ENCODE assay signal across 8 cellular contexts in genomic region chr18:11947214-11948119, GRCh38. TPM values are rescaled to one million over a fixed set of nuclear protein-coding genes. Genes with fewer than 3 reads are reported as not detected.
A peak's percentile ranks its signal among the peaks of the same experiment; 100 is the strongest.
DNase-seq lines count a peak whose midpoint lies in the region; ATAC-seq and TF ChIP-seq lines count a peak whose summit lies in the region.

No MANE protein-coding gene starts in this region.

- H3K4me1 Mint-ChIP-seq in activated B cell treated with CpG ODN at 0.5 μM for 24 hours, result peaks cover 13% of the 10 kb centered on the region

- no peaks in the 10 kb centered on the region for H3K27me3 Mint-ChIP-seq in activated B cell treated with CpG ODN at 0.5 μM for 24 hours

- 0 out of 2 replicates have a peak overlapping the region, but pooled peaks have one; percentile 14 for H3K56ac ChIP-seq in IMR-90 (ENCODE audit: extremely low read depth, insufficient read depth, low read length)

- intact Hi-C loops in IMR-90 (cut with micrococcal nuclease), result loop anchor here (1.0 to 10.0 kb wide), 3 partner anchors 34 to 327 kb away; partner anchors contain the start of genes CHMP1B and IMPA2
- intact Hi-C loops in activated B cell treated with CpG ODN at 0.5 μM for 24 hours (cut with micrococcal nuclease), result loop anchor here (1.0 to 2.0 kb wide), 3 partner anchors 34 to 65 kb away; partner anchors contain the start of genes IMPA2 and MPPE1

- peak overlapping the region; percentile 94 for H4K91ac ChIP-seq in IMR-90 (ENCODE audit: insufficient read depth, low read depth, low read length)

- peak overlapping the region; percentile 67 for H3K18ac ChIP-seq in IMR-90 (ENCODE audit: low read depth, low read length)

- no peak for TF ChIP-seq CTCF in IMR-90 (conservative IDR thresholded peaks at IDR 0.05; ENCODE audit: low read depth, low read length)
- TF ChIP-seq CTCF in activated B cell treated with CpG ODN at 0.5 μM for 24 hours (IDR thresholded peaks at IDR 0.05), result no peak
- TF ChIP-seq CTCF in cardiac fibroblast (IDR thresholded peaks at IDR 0.05; ENCODE audit: low read depth, low read length), result no peak

- H3K4me2 ChIP-seq in IMR-90 (ENCODE audit: low read depth, low read length), result peak overlapping the region; percentile 21

- no peaks in the 10 kb centered on the region for H3K9me3 ChIP-seq in IMR-90 (ENCODE audit: control insufficient read depth, insufficient read depth, low read length)

- H3K9me1 ChIP-seq in IMR-90 (ENCODE audit: insufficient read depth, low read length), result 0 out of 2 replicates have a peak, but pooled peaks cover 2% of the 10 kb centered on the region

- no peaks in the 10 kb centered on the region for H3K9me3 Mint-ChIP-seq in activated B cell treated with CpG ODN at 0.5 μM for 24 hours

- peaks cover 24% of the 10 kb centered on the region for H3K4me1 ChIP-seq in IMR-90 (ENCODE audit: control insufficient read depth, insufficient read depth, low read length)

- no peak for TF ChIP-seq RAD21 in IMR-90 (IDR thresholded peaks at IDR 0.05; ENCODE audit: low read length)

- peak overlapping the region; percentile 87 for H2BK20ac ChIP-seq in IMR-90 (ENCODE audit: low read depth, low read length)

- H2AK9ac ChIP-seq in IMR-90 (replicated peaks; ENCODE audit: low read depth, low read length, poor library complexity), result peak overlapping the region; percentile 57

- H2BK15ac ChIP-seq in IMR-90 (ENCODE audit: low read depth, low read length), result peak overlapping the region; percentile 78; the same call in 1 of the 3 replicates

- H3K4me3 ChIP-seq in IMR-90 (ENCODE audit: insufficient read depth, low read depth, low read length), result no peak overlapping the region
- peak overlapping the region; percentile 32 to 45 for H3K4me3 ChIP-seq in cardiac fibroblast (replicated peaks in 1 of 2; ENCODE audit: low read depth in 2 of 2, low read length in 2 of 2)

- peak overlapping the region; percentile 18 for H3K9ac ChIP-seq in IMR-90 (ENCODE audit: low read depth, low read length)

- CTCF ChIA-PET in IMR-90 (lab: Yijun Ruan, JAX) (no interaction called here), activated B cell treated with CpG ODN at 0.5 μM for 24 hours (lab: Charles Lee) (interaction anchor here (1.0 kb wide), 3 partner anchors 48 to 92 kb away, joined by 3 to 4 read pairs (median 4); no protein-coding TSS in a partner anchor)

- POLR2A ChIA-PET in IMR-90 (lab: Charles Lee; ENCODE audit: unreplicated experiment) (no interaction called here), activated B cell treated with CpG ODN at 0.5 μM for 24 hours (lab: Charles Lee) (interaction anchor here (0.6 to 3.1 kb wide), 6 partner anchors 9 to 1001 kb away, joined by 3 to 18 read pairs (median 4); partner anchors contain the start of genes IMPA2 and MPPE1)

- peak; percentile 86 for ATAC-seq in GM21529 (IDR thresholded peaks at IDR 0.05; ENCODE audit: unreplicated experiment)
- peak; percentile 88 for ATAC-seq in IMR-90 (ENCODE audit: low read depth)
- ATAC-seq in activated B cell treated with CpG ODN at 0.5 μM for 24 hours (ENCODE audit: low read depth), result peak; percentile 81

- peak overlapping the region; percentile 99 for H2BK5ac ChIP-seq in IMR-90 (ENCODE audit: low read depth, low read length, poor library complexity, severe bottlenecking)

- H3K23ac ChIP-seq in IMR-90 (ENCODE audit: low read depth, low read length), result 0 out of 2 replicates have a peak overlapping the region, but pooled peaks have one; percentile 44

- H3K14ac ChIP-seq in IMR-90 (replicated peaks; ENCODE audit: low read depth, low read length), result peak overlapping the region; percentile 81

- peak overlapping the region; percentile 85 for H3K4ac ChIP-seq in IMR-90 (ENCODE audit: low read depth, low read length)

- H2AFZ ChIP-seq in IMR-90 (replicated peaks; ENCODE audit: low read length, poor library complexity), result peak overlapping the region; percentile 89

- peak overlapping the region; percentile 70 for H3K27ac Mint-ChIP-seq in activated B cell treated with CpG ODN at 0.5 μM for 24 hours

- H4K5ac ChIP-seq in IMR-90 (ENCODE audit: low read depth, low read length), result peak overlapping the region; percentile 85

- BruUV-seq in IMR-90 (replicated peaks; lab: Mats Ljungman, UMichigan), result no TSS peak

- no peak for TF ChIP-seq POLR2A in IMR-90 (IDR thresholded peaks at IDR 0.05; ENCODE audit: low read depth, low read length)

- no peaks in the 10 kb centered on the region for H3K27me3 ChIP-seq in IMR-90 (ENCODE audit: control insufficient read depth, insufficient read depth, low read length)

- peak overlapping the region; percentile 84 for H3K4me3 Mint-ChIP-seq in activated B cell treated with CpG ODN at 0.5 μM for 24 hours

- peak overlapping the region; percentile 88 for H3K27ac ChIP-seq in IMR-90 (ENCODE audit: insufficient read depth, low read length)

- H3K36me3 Mint-ChIP-seq in activated B cell treated with CpG ODN at 0.5 μM for 24 hours (ENCODE audit: low read depth), result no peaks in the 10 kb centered on the region

- no peaks in the 10 kb centered on the region for H4K20me1 ChIP-seq in IMR-90 (ENCODE audit: insufficient read depth, low read length)

- peak; percentile 78 for DNase-seq in DMS 273 (lab: John Stamatoyannopoulos, UW; ENCODE audit: unreplicated experiment)
- DNase-seq in IMR-90, result peak; percentile 97
- peak; percentile 49 for DNase-seq in activated B cell treated with CpG ODN at 0.5 μM for 24 hours
- peak; percentile 99 for DNase-seq in cardiac fibroblast (ENCODE audit: low read depth in 2 of 2)
- peak; percentile 76 for DNase-seq in inferior parietal cortex (ENCODE audit: extremely low spot score)
- DNase-seq in smooth muscle cell of the brain vasculature (ENCODE audit: low read depth, low spot score), result peak; percentile 81
- no peak for DNase-seq in 8988T

- dilution Hi-C loops in IMR-90 (cut with HindIII; ENCODE audit: low sequenced_read_pairs, unreplicated experiment), result no loop called here

- H2BK120ac ChIP-seq in IMR-90 (ENCODE audit: low read depth, low read length), result peak overlapping the region; percentile 94

- H3K36me3 ChIP-seq in IMR-90 (ENCODE audit: control insufficient read depth, insufficient read depth, low read length), result no peaks in the 10 kb centered on the region

- no peaks in the 10 kb centered on the region; a peak in 1 of 4 replicates for H3K79me1 ChIP-seq in IMR-90 (ENCODE audit: low read depth in 1 of 2, low read length in 2 of 2)

- H4K8ac ChIP-seq in IMR-90 (ENCODE audit: low read depth in 2 of 2, low read length in 2 of 2), result peak overlapping the region; percentile 71 to 91

- in situ Hi-C loops in IMR-90 (cut with MboI; ENCODE audit: low sequenced_read_pairs), result no loop called here

- H2AK5ac ChIP-seq in IMR-90 (ENCODE audit: low read depth, low read length), result peak overlapping the region; percentile 81; the same call in 1 of the 2 replicates

- WGBS in IMR-90 (ENCODE audit: extremely low coverage in 2 of 2, insufficient read length in 1 of 2), 2 experiments, result 28% methylated on average over 15 of the region's 52 CpGs; no CpG with 5 or more reads in 1 of the 2 experiments

TF ChIP-seq in IMR-90, 13 proteins besides CTCF, POLR2A, EP300 and RAD21:
- TF ChIP-seq NFE2L2 (IDR thresholded peaks at IDR 0.05; ENCODE audit: low read depth, low read length) (peak; percentile 96), USF2 (IDR thresholded peaks at IDR 0.05; ENCODE audit: low read depth, low read length) (peak; percentile 31; the same call in 1 of the 2 replicates), MAFK (IDR thresholded peaks at IDR 0.05; ENCODE audit: low read depth, low read length) (peak; percentile 94), CHD1 (IDR thresholded peaks at IDR 0.05; ENCODE audit: low read depth, low read length) (no peak), FOS (IDR thresholded peaks at IDR 0.05; ENCODE audit: low read depth, low read length) (peak; percentile 32; the same call in 1 of the 2 replicates), MAZ (IDR thresholded peaks at IDR 0.05; ENCODE audit: borderline replicate concordance, low read depth, low read length) (peak; percentile 65; the same call in 1 of the 2 replicates), MXI1 (IDR thresholded peaks at IDR 0.05; ENCODE audit: borderline replicate concordance, low read depth, low read length) (no peak), CEBPB (IDR thresholded peaks at IDR 0.05; ENCODE audit: low read depth, low read length) (no peak), RCOR1 (IDR thresholded peaks at IDR 0.05; ENCODE audit: insufficient replicate concordance, low read length) (peak; percentile 52)

RNA-seq across cellular contexts. Expression of gene IMPA2, which starts 33.8 kb away (rescaled TPM):
- 4.7 and 5.4 TPM in 2 replicates for total RNA-seq in IMR-90 (2012; rRNA removed)
- polyA plus RNA-seq in IMR-90 (2012; rRNA removed), result 4.7 and 5.5 TPM in 2 replicates
- 8.4 and 12.8 TPM in 2 replicates for polyA plus RNA-seq in IMR-90 (2012; cell fraction: cytosol; rRNA removed)
- polyA plus RNA-seq in IMR-90 (2012; cell fraction: nucleus; rRNA removed; ENCODE audit: low replicate concordance), result 24.6 and 26.9 TPM in 2 replicates
- 5.8 and 7.5 TPM in 2 replicates for total RNA-seq in activated B cell treated with CpG ODN at 0.5 μM for 24 hours

RNA-seq across cellular contexts. Expression of gene MPPE1, which starts 39.4 kb away (rescaled TPM):
- total RNA-seq in IMR-90 (2012; rRNA removed) (13.8 and 22.5 TPM in 2 replicates), activated B cell treated with CpG ODN at 0.5 μM for 24 hours (39.0 and 52.9 TPM in 2 replicates)
- 18.9 and 19.9 TPM in 2 replicates for polyA plus RNA-seq in IMR-90 (2012; rRNA removed)
- polyA plus RNA-seq in IMR-90 (2012; cell fraction: cytosol; rRNA removed), result 9.7 and 11.8 TPM in 2 replicates
- 35.3 and 50.2 TPM in 2 replicates for polyA plus RNA-seq in IMR-90 (2012; cell fraction: nucleus; rRNA removed; ENCODE audit: low replicate concordance)
